1 cellular context compared by ENCODE assay signal in genomic region chr11:128361451-128362020, GRCh38.
TF ChIP-seq lines count a peak whose summit lies in the region.

No MANE protein-coding gene starts in this region.

TF ChIP-seq in HepG2, 621 proteins besides CTCF, POLR2A, EP300 and RAD21 (continued from another document):
- TF ChIP-seq ZBTB40 (IDR thresholded peaks at IDR 0.05), result no peak
- TF ChIP-seq ZBTB40 (CRISPR knock-in tag; IDR thresholded peaks at IDR 0.05), result no peak
- no peak for TF ChIP-seq ZNF562 (CRISPR knock-in tag; IDR thresholded peaks at IDR 0.05; ENCODE audit: borderline replicate concordance)
- TF ChIP-seq SOX6 (IDR thresholded peaks at IDR 0.05), result no peak
- no peak for TF ChIP-seq SOX6 (CRISPR knock-in tag; IDR thresholded peaks at IDR 0.05)
